ENCODE assay signal across 20 cellular contexts in genomic region chr9:112064871-112065270, GRCh38.
DNase-seq lines count a peak whose midpoint lies in the region; ATAC-seq and TF ChIP-seq lines count a peak whose summit lies in the region.
"Had no signal": no experiment of that assay in that cellular context is flagged by ENCODE, and none has a peak within 500 bp of the region (broad histone marks: within the 10 kb centered on the region; RNA-seq: fewer than 3 reads in every experiment).

No MANE protein-coding gene starts in this region.

- peaks cover 58% of the 10 kb centered on the region for H3K36me3 Mint-ChIP-seq in Caco-2 (ENCODE audit: insufficient read depth, unreplicated experiment)
- H3K36me3 Mint-ChIP-seq in naive thymus-derived CD4-positive, alpha-beta T cell: peaks cover 3 to 42% (median 21%) of the 10 kb centered on the region in 5 donors

- ATAC-seq in RWPE2 (ENCODE audit: low read depth) (no peak), psoas muscle (no peak), HG02588 (IDR thresholded peaks at IDR 0.05; ENCODE audit: unreplicated experiment) (no peak)
- ATAC-seq in naive thymus-derived CD4-positive, alpha-beta T cell: no peak
- ATAC-seq: GM12878 had no signal

- peaks cover 54% of the 10 kb centered on the region for H3K4me1 ChIP-seq in Caco-2
- H3K4me1 ChIP-seq in RWPE2 (ENCODE audit: insufficient read depth, poor library complexity, severe bottlenecking): peaks cover 33% of the 10 kb centered on the region
- peaks cover 27 to 80% (median 37%) of the 10 kb centered on the region in 3 donors for H3K4me1 ChIP-seq in esophagus squamous epithelium
- H3K4me1 ChIP-seq in psoas muscle: peaks cover 20% of the 10 kb centered on the region
- peaks cover 0 to 5% of the 10 kb centered on the region in 2 donors for H3K4me1 ChIP-seq in naive thymus-derived CD4-positive, alpha-beta T cell (ENCODE audit: control insufficient read depth in 2 of 2, insufficient read depth in 2 of 2, low read length in 2 of 2)

- 78 to 80% methylated on average over 5 of the region's 5 CpGs for WGBS in esophagus squamous epithelium, 2 donors
- WGBS in psoas muscle, 3 donors: 95 to 97% (median 96%) methylated on average over 5 of the region's 5 CpGs

- H3K36me3 ChIP-seq in Caco-2 (ENCODE audit: control insufficient read depth, insufficient read depth, low read length): peaks cover 5% of the 10 kb centered on the region
- no peaks in the 10 kb centered on the region for H3K36me3 ChIP-seq in RWPE2 (ENCODE audit: low read depth)
- H3K36me3 ChIP-seq in esophagus squamous epithelium: no peaks in the 10 kb centered on the region
- H3K36me3 ChIP-seq in psoas muscle (ENCODE audit: insufficient read depth in 1 of 2, low read depth in 1 of 2): no peaks in the 10 kb centered on the region
- H3K36me3 ChIP-seq in naive thymus-derived CD4-positive, alpha-beta T cell (ENCODE audit: control insufficient read depth in 2 of 3, insufficient read depth in 3 of 3, low read length in 3 of 3): no peaks in the 10 kb centered on the region
- H3K36me3 ChIP-seq: esophagus muscularis mucosa, gastrocnemius medialis, lower lobe of right lung had no signal

- no TSS peak for BruUV-seq in Caco-2 (replicated peaks; lab: Mats Ljungman, UMichigan)

- CTCF ChIA-PET in Caco-2 (lab: Charles Lee): no interaction called here
- CTCF ChIA-PET in naive thymus-derived CD4-positive, alpha-beta T cell (lab: Charles Lee): no interaction called here

- H3K9me3 Mint-ChIP-seq in Caco-2 (ENCODE audit: unreplicated experiment): no peaks in the 10 kb centered on the region
- no peaks in the 10 kb centered on the region for H3K9me3 Mint-ChIP-seq in naive thymus-derived CD4-positive, alpha-beta T cell
- H3K9me3 Mint-ChIP-seq: activated CD4-positive, alpha-beta memory T cell treated with anti-CD3 and anti-CD28 coated beads, Interleukin-2, amount 10 ng/mL, durations not matched to agents 7 days and 5 days had no signal

- H3K9me3 ChIP-seq in Caco-2 (peaks cover 6% of the 10 kb centered on the region), RWPE2 (ENCODE audit: severe bottlenecking) (no peaks in the 10 kb centered on the region), esophagus squamous epithelium (no peaks in the 10 kb centered on the region), psoas muscle (no peaks in the 10 kb centered on the region)
- H3K9me3 ChIP-seq in naive thymus-derived CD4-positive, alpha-beta T cell (ENCODE audit: control insufficient read depth in 2 of 3, low read length in 3 of 3): no peaks in the 10 kb centered on the region
- H3K9me3 ChIP-seq: esophagus muscularis mucosa, gastrocnemius medialis, lower lobe of right lung had no signal

- peak overlapping the region; percentile 83 for H3K27ac ChIP-seq in RWPE2 (ENCODE audit: poor library complexity, severe bottlenecking)
- H3K27ac ChIP-seq in esophagus squamous epithelium: peak overlapping the region; percentile 54 to 84 (median 76)
- H3K27ac ChIP-seq in psoas muscle: peak overlapping the region; percentile 71
- H3K27ac ChIP-seq in naive thymus-derived CD4-positive, alpha-beta T cell (ENCODE audit: low read depth, low read length): no peak overlapping the region
- H3K27ac ChIP-seq: lower lobe of right lung had no signal

- no peak for DNase-seq in Caco-2
- no peak for DNase-seq in RWPE2 (ENCODE audit: low spot score)
- DNase-seq in esophagus squamous epithelium (lab: John Stamatoyannopoulos, UW): no peak
- no peak for DNase-seq in psoas muscle
- DNase-seq in NCI-H1048 (lab: John Stamatoyannopoulos, UW): no peak
- DNase-seq in SHP77 (lab: John Stamatoyannopoulos, UW): no peak
- DNase-seq in naive thymus-derived CD4-positive, alpha-beta T cell: no peak
- DNase-seq: activated CD4-positive, alpha-beta memory T cell treated with anti-CD3 and anti-CD28 coated beads, Interleukin-2, amount 10 ng/mL, durations not matched to agents 7 days and 5 days; activated gamma-delta T cell; effector CD8-positive, alpha-beta T cell; gastrocnemius medialis; H9; hypothalamus; NCI-H1092; NCI-H187 treated with DMSO at 0.1 percent for 48 hours; stimulated activated CD4-positive, alpha-beta T cell treated with anti-CD3 and anti-CD28 coated beads, Interleukin-1b, Interleukin-23, amount 100 ng/mL, for 48 hours had no signal

- peak overlapping the region; percentile 96 for H3K27ac Mint-ChIP-seq in Caco-2 (ENCODE audit: unreplicated experiment)
- H3K27ac Mint-ChIP-seq in naive thymus-derived CD4-positive, alpha-beta T cell: no peak overlapping the region
- H3K27ac Mint-ChIP-seq: activated CD4-positive, alpha-beta memory T cell treated with anti-CD3 and anti-CD28 coated beads, Interleukin-2, amount 10 ng/mL, durations not matched to agents 7 days and 5 days; H9 had no signal

- TF ChIP-seq CTCF in Caco-2 (IDR thresholded peaks at IDR 0.05; ENCODE audit: insufficient read depth in 1 of 2, low read depth in 1 of 2, low read length in 1 of 2, severe bottlenecking in 1 of 2, unreplicated experiment in 1 of 2) (no peak), RWPE2 (IDR thresholded peaks at IDR 0.05; ENCODE audit: poor library complexity, severe bottlenecking) (no peak), esophagus squamous epithelium (IDR thresholded peaks at IDR 0.05) (no peak), psoas muscle (IDR thresholded peaks at IDR 0.05) (no peak)

- peaks cover 38% of the 10 kb centered on the region for H3K4me1 Mint-ChIP-seq in Caco-2 (ENCODE audit: low read depth, unreplicated experiment)
- H3K4me1 Mint-ChIP-seq in naive thymus-derived CD4-positive, alpha-beta T cell: peaks cover 9 to 24% (median 14%) of the 10 kb centered on the region in 7 donors

- H3K27me3 Mint-ChIP-seq in Caco-2 (ENCODE audit: insufficient read depth, unreplicated experiment): no peaks in the 10 kb centered on the region
- no peaks in the 10 kb centered on the region for H3K27me3 Mint-ChIP-seq in naive thymus-derived CD4-positive, alpha-beta T cell
- H3K27me3 Mint-ChIP-seq: activated CD4-positive, alpha-beta memory T cell treated with anti-CD3 and anti-CD28 coated beads, Interleukin-2, amount 10 ng/mL, durations not matched to agents 7 days and 5 days had no signal

- H3K27me3 ChIP-seq in Caco-2 (replicated peaks; ENCODE audit: control insufficient read depth, insufficient read depth, low read length) (no peaks in the 10 kb centered on the region), RWPE2 (ENCODE audit: insufficient read depth, poor library complexity, severe bottlenecking) (no peaks in the 10 kb centered on the region), esophagus squamous epithelium (no peaks in the 10 kb centered on the region), psoas muscle (ENCODE audit: insufficient read depth in 3 of 3, low read length in 2 of 3) (no peaks in the 10 kb centered on the region)
- H3K27me3 ChIP-seq in naive thymus-derived CD4-positive, alpha-beta T cell (ENCODE audit: control insufficient read depth in 2 of 2, insufficient read depth in 2 of 2, low read length in 2 of 2): no peaks in the 10 kb centered on the region
- H3K27me3 ChIP-seq: esophagus muscularis mucosa, gastrocnemius medialis had no signal

- TF ChIP-seq POLR2A in esophagus squamous epithelium (IDR thresholded peaks at IDR 0.05): no peak

- no peak overlapping the region for H3K4me3 Mint-ChIP-seq in Caco-2 (ENCODE audit: unreplicated experiment)
- no peak overlapping the region for H3K4me3 Mint-ChIP-seq in naive thymus-derived CD4-positive, alpha-beta T cell
- H3K4me3 Mint-ChIP-seq: activated CD4-positive, alpha-beta memory T cell treated with anti-CD3 and anti-CD28 coated beads, Interleukin-2, amount 10 ng/mL, durations not matched to agents 7 days and 5 days; H9 had no signal

- H3K4me3 ChIP-seq in Caco-2 (ENCODE audit: low read depth, low read length) (no peak overlapping the region), RWPE2 (ENCODE audit: severe bottlenecking) (no peak overlapping the region), esophagus squamous epithelium (no peak overlapping the region), psoas muscle (no peak overlapping the region)
- H3K4me3 ChIP-seq in naive thymus-derived CD4-positive, alpha-beta T cell (ENCODE audit: low read length): no peak overlapping the region
- H3K4me3 ChIP-seq: esophagus muscularis mucosa, gastrocnemius medialis, GM12878, lower lobe of right lung had no signal

- intact Hi-C loops in Caco-2 (cut with micrococcal nuclease; ENCODE audit: unreplicated experiment) (no loop called here), esophagus squamous epithelium (cut with DNase I) (no loop called here), psoas muscle (cut with DNase I) (no loop called here)
- intact Hi-C loops in naive thymus-derived CD4-positive, alpha-beta T cell (cut with micrococcal nuclease): loop anchor here in 1 of 2 donors (5.0 kb wide), 2 partner anchors 43 to 428 kb away; no protein-coding TSS in a partner anchor

- POLR2A ChIA-PET in Caco-2 (lab: Charles Lee): no interaction called here
- POLR2A ChIA-PET in naive thymus-derived CD4-positive, alpha-beta T cell (lab: Charles Lee): no interaction called here
